In the genomic region with DNA sequence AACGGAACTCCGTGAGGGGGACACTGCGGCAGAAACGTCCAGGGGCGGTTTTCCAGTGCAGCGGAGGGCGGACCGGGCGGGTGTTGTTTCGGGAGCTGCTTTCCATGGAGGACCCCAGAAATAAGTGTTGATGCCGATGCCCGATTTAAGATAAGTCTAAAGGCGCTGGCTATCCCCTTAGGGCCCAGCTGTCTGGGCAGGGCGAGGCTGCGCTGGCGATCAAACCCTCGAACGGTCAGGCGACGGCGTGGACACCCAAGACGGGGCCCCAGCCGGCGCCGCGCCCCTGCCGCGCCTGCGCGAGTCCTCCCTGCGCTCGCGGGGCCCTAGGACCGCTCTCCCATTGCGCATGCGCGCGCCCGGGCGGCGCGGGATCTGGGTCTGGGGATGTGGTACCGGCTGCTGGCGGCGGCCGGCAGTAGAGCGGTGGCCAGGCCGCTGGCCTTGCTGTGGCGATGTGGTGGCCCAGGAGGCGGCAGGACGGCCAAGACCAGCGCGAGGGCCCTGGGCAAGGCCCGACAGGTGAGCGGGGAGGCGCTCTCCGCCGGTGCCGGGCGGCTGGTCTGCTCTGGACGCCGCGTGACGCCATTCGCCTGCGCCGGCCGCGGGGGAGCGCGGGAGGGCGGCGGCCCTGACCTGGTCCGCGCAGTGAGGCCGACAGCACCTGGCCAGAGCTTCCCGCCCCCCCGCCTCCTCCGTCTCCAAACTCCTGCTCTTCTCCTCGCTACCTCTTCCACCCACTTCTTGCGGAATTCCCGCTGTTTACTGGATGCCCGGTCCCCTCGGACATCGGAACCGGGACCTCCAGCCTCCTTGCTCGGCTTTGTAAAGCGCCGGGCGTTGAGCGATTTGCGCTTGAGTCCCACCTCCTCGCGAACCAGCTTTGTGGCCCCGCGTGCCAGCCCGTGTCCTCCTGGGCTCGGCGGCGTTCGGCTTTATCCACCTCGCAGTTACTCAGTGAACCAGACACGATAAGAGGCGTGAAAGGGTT, we compare ENCODE assay signal across 1 cellular context.
TF ChIP-seq lines count a peak whose summit lies in the region.

No MANE protein-coding gene starts in this region.

TF ChIP-seq in HepG2, 621 proteins besides CTCF, POLR2A, EP300 and RAD21 (continued from another document and continues in another):
- no peak for TF ChIP-seq MAFK (conservative IDR thresholded peaks at IDR 0.05 in 1 of 2, IDR thresholded peaks at IDR 0.05 in 1 of 2; ENCODE audit: low read length in 2 of 2)
- TF ChIP-seq, protein P1, sequence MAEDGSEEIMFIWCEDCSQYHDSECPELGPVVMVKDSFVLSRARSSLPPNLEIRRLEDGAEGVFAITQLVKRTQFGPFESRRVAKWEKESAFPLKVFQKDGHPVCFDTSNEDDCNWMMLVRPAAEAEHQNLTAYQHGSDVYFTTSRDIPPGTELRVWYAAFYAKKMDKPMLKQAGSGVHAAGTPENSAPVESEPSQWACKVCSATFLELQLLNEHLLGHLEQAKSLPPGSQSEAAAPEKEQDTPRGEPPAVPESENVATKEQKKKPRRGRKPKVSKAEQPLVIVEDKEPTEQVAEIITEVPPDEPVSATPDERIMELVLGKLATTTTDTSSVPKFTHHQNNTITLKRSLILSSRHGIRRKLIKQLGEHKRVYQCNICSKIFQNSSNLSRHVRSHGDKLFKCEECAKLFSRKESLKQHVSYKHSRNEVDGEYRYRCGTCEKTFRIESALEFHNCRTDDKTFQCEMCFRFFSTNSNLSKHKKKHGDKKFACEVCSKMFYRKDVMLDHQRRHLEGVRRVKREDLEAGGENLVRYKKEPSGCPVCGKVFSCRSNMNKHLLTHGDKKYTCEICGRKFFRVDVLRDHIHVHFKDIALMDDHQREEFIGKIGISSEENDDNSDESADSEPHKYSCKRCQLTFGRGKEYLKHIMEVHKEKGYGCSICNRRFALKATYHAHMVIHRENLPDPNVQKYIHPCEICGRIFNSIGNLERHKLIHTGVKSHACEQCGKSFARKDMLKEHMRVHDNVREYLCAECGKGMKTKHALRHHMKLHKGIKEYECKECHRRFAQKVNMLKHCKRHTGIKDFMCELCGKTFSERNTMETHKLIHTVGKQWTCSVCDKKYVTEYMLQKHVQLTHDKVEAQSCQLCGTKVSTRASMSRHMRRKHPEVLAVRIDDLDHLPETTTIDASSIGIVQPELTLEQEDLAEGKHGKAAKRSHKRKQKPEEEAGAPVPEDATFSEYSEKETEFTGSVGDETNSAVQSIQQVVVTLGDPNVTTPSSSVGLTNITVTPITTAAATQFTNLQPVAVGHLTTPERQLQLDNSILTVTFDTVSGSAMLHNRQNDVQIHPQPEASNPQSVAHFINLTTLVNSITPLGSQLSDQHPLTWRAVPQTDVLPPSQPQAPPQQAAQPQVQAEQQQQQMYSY (CRISPR knock-in tag; IDR thresholded peaks at IDR 0.05) = peak; percentile 78
- TF ChIP-seq, protein P2, sequence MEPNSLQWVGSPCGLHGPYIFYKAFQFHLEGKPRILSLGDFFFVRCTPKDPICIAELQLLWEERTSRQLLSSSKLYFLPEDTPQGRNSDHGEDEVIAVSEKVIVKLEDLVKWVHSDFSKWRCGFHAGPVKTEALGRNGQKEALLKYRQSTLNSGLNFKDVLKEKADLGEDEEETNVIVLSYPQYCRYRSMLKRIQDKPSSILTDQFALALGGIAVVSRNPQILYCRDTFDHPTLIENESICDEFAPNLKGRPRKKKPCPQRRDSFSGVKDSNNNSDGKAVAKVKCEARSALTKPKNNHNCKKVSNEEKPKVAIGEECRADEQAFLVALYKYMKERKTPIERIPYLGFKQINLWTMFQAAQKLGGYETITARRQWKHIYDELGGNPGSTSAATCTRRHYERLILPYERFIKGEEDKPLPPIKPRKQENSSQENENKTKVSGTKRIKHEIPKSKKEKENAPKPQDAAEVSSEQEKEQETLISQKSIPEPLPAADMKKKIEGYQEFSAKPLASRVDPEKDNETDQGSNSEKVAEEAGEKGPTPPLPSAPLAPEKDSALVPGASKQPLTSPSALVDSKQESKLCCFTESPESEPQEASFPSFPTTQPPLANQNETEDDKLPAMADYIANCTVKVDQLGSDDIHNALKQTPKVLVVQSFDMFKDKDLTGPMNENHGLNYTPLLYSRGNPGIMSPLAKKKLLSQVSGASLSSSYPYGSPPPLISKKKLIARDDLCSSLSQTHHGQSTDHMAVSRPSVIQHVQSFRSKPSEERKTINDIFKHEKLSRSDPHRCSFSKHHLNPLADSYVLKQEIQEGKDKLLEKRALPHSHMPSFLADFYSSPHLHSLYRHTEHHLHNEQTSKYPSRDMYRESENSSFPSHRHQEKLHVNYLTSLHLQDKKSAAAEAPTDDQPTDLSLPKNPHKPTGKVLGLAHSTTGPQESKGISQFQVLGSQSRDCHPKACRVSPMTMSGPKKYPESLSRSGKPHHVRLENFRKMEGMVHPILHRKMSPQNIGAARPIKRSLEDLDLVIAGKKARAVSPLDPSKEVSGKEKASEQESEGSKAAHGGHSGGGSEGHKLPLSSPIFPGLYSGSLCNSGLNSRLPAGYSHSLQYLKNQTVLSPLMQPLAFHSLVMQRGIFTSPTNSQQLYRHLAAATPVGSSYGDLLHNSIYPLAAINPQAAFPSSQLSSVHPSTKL (CRISPR knock-in tag; IDR thresholded peaks at IDR 0.05) = peak; percentile 18; the same call in 1 of the 2 replicates
- TF ChIP-seq ATM (IDR thresholded peaks at IDR 0.05; ENCODE audit: borderline replicate concordance) = no peak
- TF ChIP-seq, protein P3, sequence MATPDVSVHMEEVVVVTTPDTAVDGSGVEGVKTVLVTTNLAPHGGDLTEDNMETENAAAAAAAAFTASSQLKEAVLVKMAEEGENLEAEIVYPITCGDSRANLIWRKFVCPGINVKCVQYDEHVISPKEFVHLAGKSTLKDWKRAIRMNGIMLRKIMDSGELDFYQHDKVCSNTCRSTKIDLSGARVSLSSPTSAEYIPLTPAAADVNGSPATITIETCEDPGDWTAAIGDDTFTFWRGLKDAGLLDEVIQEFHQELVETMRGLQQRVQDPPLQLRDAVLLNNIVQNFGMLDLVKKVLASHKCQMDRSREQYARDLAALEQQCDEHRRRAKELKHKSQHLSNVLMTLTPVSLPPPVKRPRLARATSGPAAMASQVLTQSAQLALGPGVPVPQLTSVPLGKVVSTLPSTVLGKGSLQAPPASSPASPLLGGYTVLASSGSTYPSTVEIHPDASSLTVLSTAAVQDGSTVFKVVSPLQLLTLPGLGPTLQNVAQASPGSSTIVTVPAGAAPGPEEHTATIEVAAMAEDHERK (CRISPR knock-in tag; IDR thresholded peaks at IDR 0.05; ENCODE audit: low read depth) = peak; percentile 54; the same call in 1 of the 2 replicates
- TF ChIP-seq, protein P4, sequence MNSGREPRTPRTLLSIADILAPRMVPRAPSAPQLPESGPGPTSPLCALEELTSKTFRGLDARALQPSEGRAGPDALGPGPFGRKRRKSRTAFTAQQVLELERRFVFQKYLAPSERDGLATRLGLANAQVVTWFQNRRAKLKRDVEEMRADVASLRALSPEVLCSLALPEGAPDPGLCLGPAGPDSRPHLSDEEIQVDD (CRISPR knock-in tag; IDR thresholded peaks at IDR 0.05; ENCODE audit: borderline replicate concordance) = peak; percentile 75; the same call in 1 of the 2 replicates
- peak; percentile 73 for TF ChIP-seq HOXA9 (CRISPR knock-in tag; IDR thresholded peaks at IDR 0.05; ENCODE audit: borderline replicate concordance)
- no peak; the same call in 1 of the 2 replicates for TF ChIP-seq ZNF44 (CRISPR knock-in tag; IDR thresholded peaks at IDR 0.05)
- TF ChIP-seq ZNF879 (CRISPR knock-in tag; IDR thresholded peaks at IDR 0.05) = peak; percentile 21; the same call in 1 of the 2 replicates
- TF ChIP-seq ZNF10 (CRISPR knock-in tag; IDR thresholded peaks at IDR 0.05; ENCODE audit: borderline replicate concordance, low read depth) = no peak
- TF ChIP-seq ZNF333 (CRISPR knock-in tag; IDR thresholded peaks at IDR 0.05; ENCODE audit: borderline replicate concordance) = peak; percentile 73; the same call in 1 of the 2 replicates
- TF ChIP-seq FIP1L1 (IDR thresholded peaks at IDR 0.05; ENCODE audit: borderline replicate concordance, insufficient read depth, low read depth, low read length) = 0 out of 2 replicates have a peak, but pooled peaks have one; percentile 17
- TF ChIP-seq, protein P5, sequence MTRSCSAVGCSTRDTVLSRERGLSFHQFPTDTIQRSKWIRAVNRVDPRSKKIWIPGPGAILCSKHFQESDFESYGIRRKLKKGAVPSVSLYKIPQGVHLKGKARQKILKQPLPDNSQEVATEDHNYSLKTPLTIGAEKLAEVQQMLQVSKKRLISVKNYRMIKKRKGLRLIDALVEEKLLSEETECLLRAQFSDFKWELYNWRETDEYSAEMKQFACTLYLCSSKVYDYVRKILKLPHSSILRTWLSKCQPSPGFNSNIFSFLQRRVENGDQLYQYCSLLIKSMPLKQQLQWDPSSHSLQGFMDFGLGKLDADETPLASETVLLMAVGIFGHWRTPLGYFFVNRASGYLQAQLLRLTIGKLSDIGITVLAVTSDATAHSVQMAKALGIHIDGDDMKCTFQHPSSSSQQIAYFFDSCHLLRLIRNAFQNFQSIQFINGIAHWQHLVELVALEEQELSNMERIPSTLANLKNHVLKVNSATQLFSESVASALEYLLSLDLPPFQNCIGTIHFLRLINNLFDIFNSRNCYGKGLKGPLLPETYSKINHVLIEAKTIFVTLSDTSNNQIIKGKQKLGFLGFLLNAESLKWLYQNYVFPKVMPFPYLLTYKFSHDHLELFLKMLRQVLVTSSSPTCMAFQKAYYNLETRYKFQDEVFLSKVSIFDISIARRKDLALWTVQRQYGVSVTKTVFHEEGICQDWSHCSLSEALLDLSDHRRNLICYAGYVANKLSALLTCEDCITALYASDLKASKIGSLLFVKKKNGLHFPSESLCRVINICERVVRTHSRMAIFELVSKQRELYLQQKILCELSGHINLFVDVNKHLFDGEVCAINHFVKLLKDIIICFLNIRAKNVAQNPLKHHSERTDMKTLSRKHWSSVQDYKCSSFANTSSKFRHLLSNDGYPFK (CRISPR knock-in tag; IDR thresholded peaks at IDR 0.05; ENCODE audit: borderline replicate concordance) = peak; percentile 48; the same call in 1 of the 2 replicates
- peak; percentile 36; the same call in 1 of the 2 replicates for TF ChIP-seq ZKSCAN1 (IDR thresholded peaks at IDR 0.05; ENCODE audit: low read length)
- no peak; the same call in 1 of the 2 replicates for TF ChIP-seq REPIN1 (CRISPR knock-in tag; IDR thresholded peaks at IDR 0.05; ENCODE audit: borderline replicate concordance, low read depth)
- TF ChIP-seq ZNF674 (CRISPR knock-in tag; IDR thresholded peaks at IDR 0.05; ENCODE audit: low read depth) = no peak
- TF ChIP-seq GFI1 (CRISPR knock-in tag; IDR thresholded peaks at IDR 0.05; ENCODE audit: borderline replicate concordance) = peak; percentile 40; the same call in 1 of the 2 replicates
- TF ChIP-seq, protein P6, sequence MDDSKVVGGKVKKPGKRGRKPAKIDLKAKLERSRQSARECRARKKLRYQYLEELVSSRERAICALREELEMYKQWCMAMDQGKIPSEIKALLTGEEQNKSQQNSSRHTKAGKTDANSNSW (CRISPR knock-in tag; IDR thresholded peaks at IDR 0.05; ENCODE audit: borderline replicate concordance) = no peak
- TF ChIP-seq SAP130 (CRISPR knock-in tag; IDR thresholded peaks at IDR 0.05; ENCODE audit: low read depth) = peak; percentile 99
- peak; percentile 74 for TF ChIP-seq PITX1 (CRISPR knock-in tag; IDR thresholded peaks at IDR 0.05)
- TF ChIP-seq, protein P7, sequence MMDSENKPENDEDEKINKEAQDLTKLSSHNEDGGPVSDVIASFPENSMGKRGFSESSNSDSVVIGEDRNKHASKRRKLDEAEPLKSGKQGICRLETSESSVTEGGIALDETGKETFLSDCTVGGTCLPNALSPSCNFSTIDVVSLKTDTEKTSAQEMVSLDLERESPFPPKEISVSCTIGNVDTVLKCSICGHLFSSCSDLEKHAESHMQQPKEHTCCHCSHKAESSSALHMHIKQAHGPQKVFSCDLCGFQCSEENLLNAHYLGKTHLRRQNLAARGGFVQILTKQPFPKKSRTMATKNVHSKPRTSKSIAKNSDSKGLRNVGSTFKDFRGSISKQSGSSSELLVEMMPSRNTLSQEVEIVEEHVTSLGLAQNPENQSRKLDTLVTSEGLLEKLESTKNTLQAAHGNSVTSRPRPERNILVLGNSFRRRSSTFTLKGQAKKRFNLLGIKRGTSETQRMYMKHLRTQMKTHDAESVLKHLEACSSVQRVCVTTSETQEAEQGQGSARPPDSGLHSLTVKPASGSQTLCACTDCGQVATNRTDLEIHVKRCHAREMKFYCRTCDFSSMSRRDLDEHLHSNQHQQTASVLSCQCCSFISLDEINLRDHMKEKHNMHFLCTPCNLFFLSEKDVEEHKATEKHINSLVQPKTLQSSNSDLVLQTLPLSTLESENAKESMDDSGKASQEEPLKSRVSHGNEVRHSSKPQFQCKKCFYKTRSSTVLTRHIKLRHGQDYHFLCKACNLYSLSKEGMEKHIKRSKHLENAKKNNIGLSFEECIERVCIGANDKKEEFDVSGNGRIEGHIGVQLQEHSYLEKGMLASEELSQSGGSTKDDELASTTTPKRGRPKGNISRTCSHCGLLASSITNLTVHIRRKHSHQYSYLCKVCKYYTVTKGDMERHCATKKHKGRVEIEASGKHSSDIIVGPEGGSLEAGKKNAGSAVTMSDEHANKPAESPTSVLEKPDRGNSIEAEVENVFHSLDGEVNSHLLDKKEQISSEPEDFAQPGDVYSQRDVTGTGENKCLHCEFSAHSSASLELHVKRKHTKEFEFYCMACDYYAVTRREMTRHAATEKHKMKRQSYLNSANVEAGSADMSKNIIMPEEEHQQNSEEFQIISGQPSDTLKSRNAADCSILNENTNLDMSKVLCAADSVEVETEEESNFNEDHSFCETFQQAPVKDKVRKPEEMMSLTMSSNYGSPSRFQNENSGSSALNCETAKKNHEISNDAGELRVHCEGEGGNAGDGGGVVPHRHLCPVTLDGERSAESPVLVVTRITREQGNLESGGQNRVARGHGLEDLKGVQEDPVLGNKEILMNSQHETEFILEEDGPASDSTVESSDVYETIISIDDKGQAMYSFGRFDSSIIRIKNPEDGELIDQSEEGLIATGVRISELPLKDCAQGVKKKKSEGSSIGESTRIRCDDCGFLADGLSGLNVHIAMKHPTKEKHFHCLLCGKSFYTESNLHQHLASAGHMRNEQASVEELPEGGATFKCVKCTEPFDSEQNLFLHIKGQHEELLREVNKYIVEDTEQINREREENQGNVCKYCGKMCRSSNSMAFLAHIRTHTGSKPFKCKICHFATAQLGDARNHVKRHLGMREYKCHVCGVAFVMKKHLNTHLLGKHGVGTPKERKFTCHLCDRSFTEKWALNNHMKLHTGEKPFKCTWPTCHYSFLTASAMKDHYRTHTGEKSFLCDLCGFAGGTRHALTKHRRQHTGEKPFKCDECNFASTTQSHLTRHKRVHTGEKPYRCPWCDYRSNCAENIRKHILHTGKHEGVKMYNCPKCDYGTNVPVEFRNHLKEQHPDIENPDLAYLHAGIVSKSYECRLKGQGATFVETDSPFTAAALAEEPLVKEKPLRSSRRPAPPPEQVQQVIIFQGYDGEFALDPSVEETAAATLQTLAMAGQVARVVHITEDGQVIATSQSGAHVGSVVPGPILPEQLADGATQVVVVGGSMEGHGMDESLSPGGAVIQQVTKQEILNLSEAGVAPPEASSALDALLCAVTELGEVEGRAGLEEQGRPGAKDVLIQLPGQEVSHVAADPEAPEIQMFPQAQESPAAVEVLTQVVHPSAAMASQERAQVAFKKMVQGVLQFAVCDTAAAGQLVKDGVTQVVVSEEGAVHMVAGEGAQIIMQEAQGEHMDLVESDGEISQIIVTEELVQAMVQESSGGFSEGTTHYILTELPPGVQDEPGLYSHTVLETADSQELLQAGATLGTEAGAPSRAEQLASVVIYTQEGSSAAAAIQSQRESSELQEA (CRISPR knock-in tag; IDR thresholded peaks at IDR 0.05; ENCODE audit: not compliant biosample characterization) = peak; percentile 90
- no peak for TF ChIP-seq ZNF598 (CRISPR knock-in tag; IDR thresholded peaks at IDR 0.05; ENCODE audit: borderline replicate concordance)
- TF ChIP-seq ZNF160 (CRISPR knock-in tag; IDR thresholded peaks at IDR 0.05) = no peak; the same call in 1 of the 2 replicates
- TF ChIP-seq SIX1 (CRISPR knock-in tag; IDR thresholded peaks at IDR 0.05; ENCODE audit: borderline replicate concordance) = no peak
